In genomic region chr4:1640716-1641503, GRCh38 we compare ENCODE assay signal across 6 cellular contexts. TPM values are rescaled to one million over a fixed set of nuclear protein-coding genes. Genes with fewer than 3 reads are reported as not detected.
A peak's percentile ranks its signal among the peaks of the same experiment; 100 is the strongest.
DNase-seq lines count a peak whose midpoint lies in the region; ATAC-seq and TF ChIP-seq lines count a peak whose summit lies in the region.
"Not testable (repeated sequence)": the region's sequence is repeated elsewhere in the genome, so short reads cannot be mapped to it uniquely, and the experiment has no call there.

No MANE protein-coding gene starts in this region.

- not testable (repeated sequence) for H3K36me3 Mint-ChIP-seq in brain

- H3K9ac ChIP-seq in BLaER1 treated with 17β-estradiol and CSF1 and Interleukin-3, amounts not matched to agents 10 nM and 100 nM; trophoblast cell (ENCODE audit: low read length): not testable (repeated sequence)

- not testable (repeated sequence) for H3K27me3 Mint-ChIP-seq in brain

- peak; percentile 19 for DNase-seq in RPMI8226
- peak; percentile 15 to 39 for DNase-seq in dermis microvascular lymphatic vessel endothelial cell (ENCODE audit: low read depth in 2 of 2)
- peak; percentile 15 for DNase-seq in Right ventricle myocardium inferior (ENCODE audit: missing footprints)
- peak; percentile 13 to 20 for DNase-seq in trophoblast cell

- not testable (repeated sequence) for H3K36me3 ChIP-seq in BLaER1 treated with 17β-estradiol and CSF1 and Interleukin-3, amounts not matched to agents 10 nM and 100 nM; trophoblast cell (ENCODE audit: control insufficient read depth in 1 of 2, insufficient read depth in 2 of 2, low read length in 2 of 2)

- H4K8ac ChIP-seq in trophoblast cell (ENCODE audit: low read depth, low read length), result not testable (repeated sequence)

- not testable (repeated sequence) for H4K12ac ChIP-seq in trophoblast cell (ENCODE audit: low read depth, low read length)

- H3K9me3 ChIP-seq in BLaER1 treated with 17β-estradiol and CSF1 and Interleukin-3, amounts not matched to agents 10 nM and 100 nM (replicated peaks in 1 of 11); trophoblast cell (ENCODE audit: insufficient read depth, low read depth, low read length): not testable (repeated sequence)

- H4K91ac ChIP-seq in trophoblast cell (ENCODE audit: low read depth, low read length), result not testable (repeated sequence)

- not testable (repeated sequence) for ATAC-seq in Right ventricle myocardium inferior

- H2BK12ac ChIP-seq in trophoblast cell (ENCODE audit: low read length), result not testable (repeated sequence)

- not testable (repeated sequence) for H3K27ac ChIP-seq in BLaER1 treated with 17β-estradiol and CSF1 and Interleukin-3, amounts not matched to agents 10 nM and 100 nM; trophoblast cell (ENCODE audit: low read depth, low read length)

- not testable (repeated sequence) for H3K79me2 ChIP-seq in trophoblast cell (ENCODE audit: control insufficient read depth, insufficient read depth, low read length, poor library complexity)

- intact Hi-C loops in Right ventricle myocardium inferior (cut with DNase I), result not testable (repeated sequence)

- peaks cover 0 to 77% (median 63%) of the 10 kb centered on the region in 10 experiments; a peak in 18 of 20 replicates for H3K4me1 ChIP-seq in BLaER1 treated with 17β-estradiol and CSF1 and Interleukin-3, amounts not matched to agents 10 nM and 100 nM
- peaks cover 11 to 13% of the 10 kb centered on the region in 2 experiments for H3K4me1 ChIP-seq in trophoblast cell (ENCODE audit: control insufficient read depth in 1 of 2, insufficient read depth in 2 of 2, low read length in 2 of 2)

- H3K4me3 ChIP-seq in BLaER1 treated with 17β-estradiol and CSF1 and Interleukin-3, amounts not matched to agents 10 nM and 100 nM; trophoblast cell (ENCODE audit: low read depth, low read length): not testable (repeated sequence)

- H3K14ac ChIP-seq in trophoblast cell (ENCODE audit: low read length), result not testable (repeated sequence)

- peak overlapping the region in 3 of 5 experiments; percentile 46 to 91 (median 84) for H3K27ac Mint-ChIP-seq in brain

- H3K4ac ChIP-seq in trophoblast cell (ENCODE audit: low read depth, low read length), result not testable (repeated sequence)

- no CpG with 5 or more reads among the region's 35 CpGs for WGBS in trophoblast cell (ENCODE audit: extremely low coverage, insufficient coverage, insufficient read length)

- H3K4me2 ChIP-seq in BLaER1 treated with 17β-estradiol and CSF1 and Interleukin-3, amounts not matched to agents 10 nM and 100 nM, result peak overlapping the region in 8 of 11 experiments; percentile 47 to 84 (median 72); a peak in 17 of 22 replicates
- not testable (repeated sequence) for H3K4me2 ChIP-seq in trophoblast cell (ENCODE audit: low read length)

- not testable (repeated sequence) for H3K9me3 Mint-ChIP-seq in brain

- not testable (repeated sequence) for TF ChIP-seq CTCF in brain (conservative IDR thresholded peaks at IDR 0.05)

- H2AFZ ChIP-seq in trophoblast cell (ENCODE audit: insufficient read depth, low read length, poor library complexity), result not testable (repeated sequence)

- H3K23ac ChIP-seq in trophoblast cell (ENCODE audit: low read length), result not testable (repeated sequence)

- not testable (repeated sequence) for H3K79me1 ChIP-seq in trophoblast cell (ENCODE audit: low read length)

- not testable (repeated sequence) for H3K18ac ChIP-seq in trophoblast cell (ENCODE audit: low read length)

- not testable (repeated sequence) for H2BK5ac ChIP-seq in trophoblast cell (ENCODE audit: low read depth, low read length, poor library complexity)

- H4K20me1 ChIP-seq in BLaER1 treated with 17β-estradiol and CSF1 and Interleukin-3, amounts not matched to agents 10 nM and 100 nM, result peaks cover 0 to 41% (median 13%) of the 10 kb centered on the region in 11 experiments; a peak in 11 of 22 replicates

- H3K4me3 Mint-ChIP-seq in brain, result not testable (repeated sequence)

- H3K4me1 Mint-ChIP-seq in brain, result peaks cover 29% of the 10 kb centered on the region

- peaks cover 26 to 36% (median 34%) of the 10 kb centered on the region in 11 experiments for H3K27me3 ChIP-seq in BLaER1 treated with 17β-estradiol and CSF1 and Interleukin-3, amounts not matched to agents 10 nM and 100 nM
- H3K27me3 ChIP-seq in trophoblast cell (ENCODE audit: insufficient read depth, low read length), result not testable (repeated sequence)

- not testable (repeated sequence) for H2BK120ac ChIP-seq in trophoblast cell (ENCODE audit: insufficient read depth, low read length, poor library complexity)

- not testable (repeated sequence) for H2AK5ac ChIP-seq in trophoblast cell (ENCODE audit: low read length)

RNA-seq across cellular contexts. Expression of gene FAM53A, which starts 43.2 kb away (rescaled TPM):
- 5.2 TPM for polyA plus RNA-seq in brain (ENCODE audit: insufficient read depth, low read depth, low replicate concordance)
- 0.26 and 1.4 TPM in 2 replicates for total RNA-seq in dermis microvascular lymphatic vessel endothelial cell
- 0.49 TPM for total RNA-seq in Right ventricle myocardium inferior
- 0.29 and 0.31 TPM in 2 replicates for polyA plus RNA-seq in trophoblast cell (2013)
